Comparison of ENCODE assay signal across 10 cellular contexts in the genomic region with DNA sequence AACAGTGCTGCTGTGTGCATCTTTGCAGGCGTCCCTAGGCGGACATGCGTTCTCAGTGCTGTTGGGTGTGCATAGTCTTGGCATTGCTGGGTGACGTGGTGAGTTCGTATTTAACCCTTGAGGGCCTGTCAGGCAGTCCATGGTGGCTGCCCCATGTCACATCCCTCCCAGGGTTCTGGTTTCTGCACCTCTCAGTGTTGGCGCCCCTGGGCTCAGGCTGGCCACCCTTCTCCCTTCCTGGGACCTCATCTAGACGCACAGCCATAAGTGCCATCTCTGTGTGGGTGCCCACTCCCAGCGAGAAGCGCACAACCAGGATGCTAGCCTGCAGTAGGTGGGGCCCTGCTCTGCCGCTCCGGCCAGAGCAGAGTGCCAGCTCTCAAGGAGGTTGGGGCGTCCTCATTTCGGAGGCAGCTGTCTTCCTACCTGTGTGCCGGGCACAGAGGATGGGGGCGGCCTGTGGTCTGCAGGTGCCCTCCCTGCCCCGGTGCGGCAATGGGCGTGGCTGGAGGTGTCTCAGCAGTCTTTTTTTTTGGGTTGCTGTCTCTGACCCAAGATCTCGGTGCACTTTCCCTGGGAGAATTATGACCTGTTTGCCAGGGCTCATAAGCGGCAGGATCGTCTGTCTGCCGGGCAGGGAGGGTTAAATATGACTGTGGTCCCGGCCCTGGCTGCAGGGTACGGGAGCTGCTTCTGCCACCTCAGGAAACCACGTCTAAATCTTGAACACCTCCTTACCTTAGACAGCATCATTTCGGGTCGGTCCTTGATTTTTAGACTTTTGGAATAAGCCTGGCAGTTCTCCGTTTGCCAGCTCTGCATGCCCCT. TPM values are rescaled to one million over a fixed set of nuclear protein-coding genes. Genes with fewer than 3 reads are reported as not detected.
DNase-seq lines count a peak whose midpoint lies in the region; ATAC-seq and TF ChIP-seq lines count a peak whose summit lies in the region.
"Had no signal": no experiment of that assay in that cellular context is flagged by ENCODE, and none has a peak within 500 bp of the region (broad histone marks: within the 10 kb centered on the region; RNA-seq: fewer than 3 reads in every experiment).

No MANE protein-coding gene starts in this region.

- H3K27me3 ChIP-seq in mesendoderm (ENCODE audit: insufficient read depth, low read length, poor library complexity) (no peaks in the 10 kb centered on the region), suprapubic skin (no peaks in the 10 kb centered on the region)

- no peak overlapping the region for H2BK15ac ChIP-seq in mesendoderm (replicated peaks; ENCODE audit: low read depth)

- peak overlapping the region; percentile 89 for H3K27ac Mint-ChIP-seq in activated naive CD4-positive, alpha-beta T cell treated with anti-CD3 and anti-CD28 coated beads, Interleukin-2, amount 10 ng/mL, durations not matched to agents 7 days and 5 days

- no peak for TF ChIP-seq POLR2A in suprapubic skin (IDR thresholded peaks at IDR 0.05)

- H3K56ac ChIP-seq in mesendoderm (ENCODE audit: low read length), result peak overlapping the region; percentile 25

- no peak overlapping the region for H3K18ac ChIP-seq in mesendoderm (ENCODE audit: low read length)

- no peak overlapping the region for H3K23ac ChIP-seq in mesendoderm (ENCODE audit: low read length)

- no peak overlapping the region for H3K27ac ChIP-seq in mesendoderm (ENCODE audit: low read depth, low read length)
- no peak overlapping the region for H3K27ac ChIP-seq in suprapubic skin

- H3K27me3 Mint-ChIP-seq in activated naive CD4-positive, alpha-beta T cell treated with anti-CD3 and anti-CD28 coated beads, Interleukin-2, amount 10 ng/mL, durations not matched to agents 7 days and 5 days, result no peaks in the 10 kb centered on the region

- no peak overlapping the region for H4K8ac ChIP-seq in mesendoderm (ENCODE audit: low read depth, low read length)

- no peaks in the 10 kb centered on the region for H3K9me3 Mint-ChIP-seq in activated naive CD4-positive, alpha-beta T cell treated with anti-CD3 and anti-CD28 coated beads, Interleukin-2, amount 10 ng/mL, durations not matched to agents 7 days and 5 days

- no peak overlapping the region for H2BK5ac ChIP-seq in mesendoderm (ENCODE audit: low read length)

- ATAC-seq in GM18520 (IDR thresholded peaks at IDR 0.05; ENCODE audit: unreplicated experiment), result no peak

- no peaks in the 10 kb centered on the region for H3K4me1 ChIP-seq in mesendoderm (ENCODE audit: control insufficient read depth, low read depth, low read length)
- peaks cover 57% of the 10 kb centered on the region for H3K4me1 ChIP-seq in suprapubic skin

- H2BK120ac ChIP-seq in mesendoderm (ENCODE audit: low read depth, low read length), result no peak overlapping the region

- peaks cover 1% of the 10 kb centered on the region for H3K79me2 ChIP-seq in mesendoderm (ENCODE audit: control insufficient read depth, insufficient read depth, low read length)

- peaks cover 9% of the 10 kb centered on the region for H3K79me1 ChIP-seq in mesendoderm (ENCODE audit: low read length)

- peaks cover 86% of the 10 kb centered on the region for H3K4me1 Mint-ChIP-seq in activated naive CD4-positive, alpha-beta T cell treated with anti-CD3 and anti-CD28 coated beads, Interleukin-2, amount 10 ng/mL, durations not matched to agents 7 days and 5 days

- peak overlapping the region; percentile 72 for H3K4me3 Mint-ChIP-seq in activated naive CD4-positive, alpha-beta T cell treated with anti-CD3 and anti-CD28 coated beads, Interleukin-2, amount 10 ng/mL, durations not matched to agents 7 days and 5 days

- H3K4ac ChIP-seq in mesendoderm (ENCODE audit: low read depth, low read length), result no peak overlapping the region

- H4K5ac ChIP-seq in mesendoderm (ENCODE audit: low read length), result no peak overlapping the region

- H3K36me3 ChIP-seq in mesendoderm (ENCODE audit: control insufficient read depth, insufficient read depth, low read length), result no peaks in the 10 kb centered on the region
- H3K36me3 ChIP-seq in suprapubic skin, result no peaks in the 10 kb centered on the region

- no peak overlapping the region for H3K9ac ChIP-seq in mesendoderm (ENCODE audit: low read length)

- TF ChIP-seq EP300 in suprapubic skin (IDR thresholded peaks at IDR 0.05), result no peak

- WGBS in mesendoderm (ENCODE audit: extremely low coverage, insufficient coverage, low lambda C conversion rate), result no CpG with 5 or more reads among the region's 28 CpGs
- 69% methylated on average over 5 of the region's 28 CpGs for WGBS in suprapubic skin

- CTCF ChIA-PET in activated naive CD4-positive, alpha-beta T cell treated with anti-CD3 and anti-CD28 coated beads, Interleukin-2, amount 10 ng/mL, durations not matched to agents 7 days and 5 days (lab: Charles Lee), result no interaction called here

- H3K36me3 Mint-ChIP-seq in activated naive CD4-positive, alpha-beta T cell treated with anti-CD3 and anti-CD28 coated beads, Interleukin-2, amount 10 ng/mL, durations not matched to agents 7 days and 5 days, result peaks cover 18% of the 10 kb centered on the region

- no peak for TF ChIP-seq CTCF in suprapubic skin (IDR thresholded peaks at IDR 0.05)

- H3K4me2 ChIP-seq in mesendoderm (ENCODE audit: low read length), result no peak overlapping the region

- H3K9me3 ChIP-seq in suprapubic skin, result no peaks in the 10 kb centered on the region

- no peak overlapping the region for H2AK5ac ChIP-seq in mesendoderm (ENCODE audit: low read length)

- peak; percentile 44 for DNase-seq in activated naive CD4-positive, alpha-beta T cell treated with anti-CD3 and anti-CD28 coated beads, Interleukin-2, amount 10 ng/mL, durations not matched to agents 7 days and 5 days
- no peak for DNase-seq in activated naive CD4-positive, alpha-beta T cell (lab: John Stamatoyannopoulos, UW)
- DNase-seq in activated effector memory CD4-positive, alpha-beta T cell treated with Interleukin-2 at 50 U/mL for 16 hours, result peak; percentile 22
- no peak for DNase-seq in mesendoderm
- peak in 1 of 2 donors; percentile 48 for DNase-seq in suprapubic skin (ENCODE audit: low spot score in 2 of 2)
- no peak for DNase-seq in effector CD4-positive, alpha-beta T cell
- no peak for DNase-seq in GOT3 (lab: John Stamatoyannopoulos, UW)
- DNase-seq: NCI-H1694 treated with DMSO at 0.1 percent for 48 hours, nucleus accumbens had no signal

- H3K4me3 ChIP-seq in mesendoderm (ENCODE audit: low read length) (no peak overlapping the region), suprapubic skin (peak overlapping the region; percentile 13)

RNA-seq across cellular contexts. Expression of gene INPP5A, which starts 6.5 kb away (rescaled TPM):
- 17.5 TPM for polyA plus RNA-seq in mesendoderm (2013, experiment 1 of 2)
- 18.1 TPM for polyA plus RNA-seq in mesendoderm (2013, experiment 2 of 2)
- total RNA-seq in suprapubic skin, result 10 to 100 TPM; 28.1 to 39.1 (median 32.3) TPM

Comparison
In these comparisons a context has a peak if more than half of its experiments do, and no peak if none do; other contexts are left out.
1. DNase-seq: peak in activated naive CD4-positive, alpha-beta T cell treated with anti-CD3 and anti-CD28 coated beads, Interleukin-2, amount 10 ng/mL, durations not matched to agents 7 days and 5 days (single experiment) and activated effector memory CD4-positive, alpha-beta T cell treated with Interleukin-2 at 50 U/mL for 16 hours (single experiment); none in activated naive CD4-positive, alpha-beta T cell (0 of 4), mesendoderm (single experiment), effector CD4-positive, alpha-beta T cell (single experiment) and GOT3 (single experiment).